Comparison of ENCODE assay signal across 14 cellular contexts in the genomic region with DNA sequence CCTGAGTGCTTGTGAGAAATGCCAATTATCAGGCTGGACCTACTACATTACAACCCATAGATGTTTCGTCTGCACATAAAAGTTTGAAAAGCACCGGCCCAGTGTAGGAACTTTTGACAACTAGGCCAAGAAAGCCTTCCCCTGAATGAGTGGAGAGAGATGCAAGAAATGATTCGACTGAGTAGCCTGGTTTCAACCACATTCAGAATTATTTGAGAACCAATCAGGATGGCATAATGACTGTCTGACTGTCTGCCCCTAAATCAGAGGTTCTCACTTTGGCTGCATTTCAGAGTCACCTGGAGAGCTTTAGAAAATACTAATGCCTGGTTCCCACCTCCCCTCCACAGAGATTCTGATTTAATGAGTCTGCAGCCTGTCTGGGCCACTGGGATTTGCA.
DNase-seq lines count a peak whose midpoint lies in the region; ATAC-seq and TF ChIP-seq lines count a peak whose summit lies in the region.
"Had no signal": no experiment of that assay in that cellular context is flagged by ENCODE, and none has a peak within 500 bp of the region (broad histone marks: within the 10 kb centered on the region; RNA-seq: fewer than 3 reads in every experiment).

No MANE protein-coding gene starts in this region.

- H3K4me1 Mint-ChIP-seq in activated CD4-positive, alpha-beta T cell treated with anti-CD3 and anti-CD28 coated beads for 36 hours = peaks cover 21% of the 10 kb centered on the region

- POLR2A ChIA-PET in activated CD4-positive, alpha-beta T cell treated with anti-CD3 and anti-CD28 coated beads for 36 hours (lab: Charles Lee) = no interaction called here

- peaks cover 32% of the 10 kb centered on the region for H3K4me1 ChIP-seq in BE2C

- H3K36me3 ChIP-seq in BE2C = peaks cover 2% of the 10 kb centered on the region

- DNase-seq in BE2C (no peak), COR-L47 (lab: John Stamatoyannopoulos, UW) (peak; percentile 55), NCI-H2081 treated with DMSO at 0.1 percent for 48 hours (lab: John Stamatoyannopoulos, UW) (peak; percentile 4), kidney glomerular epithelial cell (lab: John Stamatoyannopoulos, UW) (peak; percentile 63), cortex of kidney (lab: John Stamatoyannopoulos, UW) (no peak)
- DNase-seq in effector CD4-positive, alpha-beta T cell = no peak
- DNase-seq in activated CD4-positive, alpha-beta T cell treated with anti-CD3 and anti-CD28 coated beads for 36 hours = no peak
- DNase-seq: CD8-positive, alpha-beta T cell; DMS53; GF-D8; H7 had no signal

- ATAC-seq in activated CD4-positive, alpha-beta T cell treated with anti-CD3 and anti-CD28 coated beads for 36 hours = no peak
- ATAC-seq: A549; CD8-positive, alpha-beta T cell; HepG2 had no signal

- no peaks in the 10 kb centered on the region for H3K27me3 ChIP-seq in BE2C

- intact Hi-C loops in activated CD4-positive, alpha-beta T cell treated with anti-CD3 and anti-CD28 coated beads for 36 hours (cut with DNase I, micrococcal nuclease) = no loop called here

- peaks cover 6% of the 10 kb centered on the region for H3K9me3 Mint-ChIP-seq in activated CD4-positive, alpha-beta T cell treated with anti-CD3 and anti-CD28 coated beads for 36 hours (ENCODE audit: low read depth)

- CTCF ChIA-PET in activated CD4-positive, alpha-beta T cell treated with anti-CD3 and anti-CD28 coated beads for 36 hours (lab: Charles Lee) = no interaction called here

- H3K36me3 Mint-ChIP-seq in activated CD4-positive, alpha-beta T cell treated with anti-CD3 and anti-CD28 coated beads for 36 hours (ENCODE audit: low read depth) = peaks cover 2% of the 10 kb centered on the region
- H3K36me3 Mint-ChIP-seq: CD14-positive monocyte had no signal

- no peaks in the 10 kb centered on the region for H3K9me3 ChIP-seq in BE2C

- peaks cover 2% of the 10 kb centered on the region for H3K27me3 Mint-ChIP-seq in activated CD4-positive, alpha-beta T cell treated with anti-CD3 and anti-CD28 coated beads for 36 hours

- H3K27ac Mint-ChIP-seq in activated CD4-positive, alpha-beta T cell treated with anti-CD3 and anti-CD28 coated beads for 36 hours = no peak overlapping the region
- H3K27ac Mint-ChIP-seq: CD14-positive monocyte; CD8-positive, alpha-beta T cell had no signal

- H3K4me3 Mint-ChIP-seq in activated CD4-positive, alpha-beta T cell treated with anti-CD3 and anti-CD28 coated beads for 36 hours = no peak overlapping the region
- H3K4me3 Mint-ChIP-seq: CD14-positive monocyte; CD8-positive, alpha-beta T cell had no signal

- no peak for TF ChIP-seq CTCF in BE2C (IDR thresholded peaks at IDR 0.05; ENCODE audit: low read depth, low read length)

- H3K4me3 ChIP-seq in BE2C (ENCODE audit: low read depth, low read length) = peak overlapping the region; percentile 10; the same call in 1 of the 2 replicates
- H3K4me3 ChIP-seq: A549 had no signal

Comparison
In these comparisons a context has a peak if more than half of its experiments do, and no peak if none do; other contexts are left out.
1. DNase-seq: peak in COR-L47 (single experiment), NCI-H2081 treated with DMSO at 0.1 percent for 48 hours (single experiment) and kidney glomerular epithelial cell (single experiment); none in BE2C (single experiment), effector CD4-positive, alpha-beta T cell (single experiment), activated CD4-positive, alpha-beta T cell treated with anti-CD3 and anti-CD28 coated beads for 36 hours (single experiment) and cortex of kidney (single experiment).